In the genomic region with DNA sequence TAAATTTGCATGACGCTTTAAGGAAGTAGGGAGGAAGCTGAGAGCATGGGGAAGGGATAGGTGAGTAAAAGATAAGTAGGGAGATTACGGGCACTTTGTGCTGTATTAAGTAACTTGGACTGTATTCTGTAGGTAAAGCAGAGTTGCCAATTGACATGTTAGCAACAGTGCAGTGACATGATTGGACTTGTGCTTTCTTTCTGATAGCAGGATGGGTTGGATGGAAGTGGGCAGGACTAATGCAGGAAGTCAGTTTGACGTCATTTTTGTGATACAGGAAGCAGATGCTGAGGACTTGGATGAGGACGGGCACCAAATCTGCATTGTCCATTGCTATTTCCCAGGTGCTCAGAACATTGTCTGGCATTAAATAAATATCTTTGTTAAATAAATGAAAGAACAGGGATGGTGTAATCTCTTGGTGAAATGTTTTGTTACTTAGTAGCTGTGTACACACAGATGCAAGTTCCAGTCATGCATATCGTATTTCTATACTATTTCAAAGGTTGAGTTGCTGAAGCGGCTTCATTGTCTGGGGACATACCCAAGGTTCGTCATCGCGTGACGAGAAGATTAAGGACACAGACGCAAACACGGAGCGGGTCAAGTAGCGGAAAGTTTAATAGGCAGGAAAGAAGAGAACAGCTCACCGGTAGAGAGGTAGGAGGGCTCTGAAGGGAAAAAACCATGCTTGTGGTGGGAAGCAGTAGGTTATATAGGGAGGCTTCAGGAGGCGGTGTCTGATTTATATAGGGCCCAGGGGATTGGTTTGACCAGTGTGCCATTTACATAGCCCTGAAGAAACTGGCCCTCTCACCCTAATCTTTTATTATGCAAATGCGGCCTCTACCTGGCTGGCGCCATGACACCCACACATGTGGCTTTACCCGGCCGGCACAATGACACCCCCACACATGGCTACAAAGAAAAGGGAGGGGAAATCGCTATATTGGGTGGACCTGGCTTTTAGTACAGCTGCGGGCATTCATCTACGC, we compare ENCODE assay signal across 13 cellular contexts.
DNase-seq lines count a peak whose midpoint lies in the region; ATAC-seq and TF ChIP-seq lines count a peak whose summit lies in the region.
"Had no signal": no experiment of that assay in that cellular context is flagged by ENCODE, and none has a peak within 500 bp of the region (broad histone marks: within the 10 kb centered on the region; RNA-seq: fewer than 3 reads in every experiment).

No MANE protein-coding gene starts in this region.

- H3K9me3 ChIP-seq in OCI-LY3 (ENCODE audit: insufficient read depth, low read length) (no peaks in the 10 kb centered on the region), iPS-15b (ENCODE audit: control insufficient read depth, insufficient read depth, low read length) (no peaks in the 10 kb centered on the region)

- H3K9ac ChIP-seq in OCI-LY3 (ENCODE audit: low read length) = peak overlapping the region; percentile 90
- H3K9ac ChIP-seq in iPS-15b (ENCODE audit: low read depth, low read length) = no peak overlapping the region

- H3K27me3 ChIP-seq in OCI-LY3 (ENCODE audit: low read depth, low read length) = no peaks in the 10 kb centered on the region
- no peaks in the 10 kb centered on the region for H3K27me3 ChIP-seq in iPS-15b (ENCODE audit: control insufficient read depth, insufficient read depth, low read length)

- peak overlapping the region; percentile 81 for H3K27ac ChIP-seq in OCI-LY3 (ENCODE audit: low read length)

- DNase-seq in DMS153 (lab: John Stamatoyannopoulos, UW) (peak; percentile 93), KBM-7 (peak; percentile 15), SKM-1 (lab: John Stamatoyannopoulos, UW; ENCODE audit: unreplicated experiment) (no peak), DMS79 treated with DMSO at 0.1 percent for 48 hours (lab: John Stamatoyannopoulos, UW) (no peak)
- no peak for DNase-seq in activated effector memory CD4-positive, alpha-beta T cell treated with anti-CD3 and anti-CD28 coated beads, Interleukin-2, amount 50 U/mL, for 16 hours
- DNase-seq: activated naive CD8-positive, alpha-beta T cell treated with anti-CD3 and anti-CD28 coated beads, Interleukin-2, amount 10 ng/mL, durations not matched to agents 7 days and 5 days; cerebellar nuclear complex; GF-D8; NCI-H524; posterior cingulate gyrus had no signal

- H4K20me1 ChIP-seq in OCI-LY3 (ENCODE audit: insufficient read depth, low read length) = no peaks in the 10 kb centered on the region

- no peak for ATAC-seq in HG02678 (IDR thresholded peaks at IDR 0.05; ENCODE audit: unreplicated experiment)

- H3K4me3 ChIP-seq in OCI-LY3 (ENCODE audit: low read length) = peak overlapping the region; percentile 90
- H3K4me3 ChIP-seq in iPS-15b (ENCODE audit: low read depth, low read length) = peak overlapping the region; percentile 24

- H2AFZ ChIP-seq in OCI-LY3 (ENCODE audit: low read depth, low read length) = peak overlapping the region; percentile 91

- H3K4me1 ChIP-seq in OCI-LY3 (ENCODE audit: low read length) = peaks cover 16% of the 10 kb centered on the region
- H3K4me1 ChIP-seq in iPS-15b (ENCODE audit: control insufficient read depth, insufficient read depth, low read length) = peaks cover 10% of the 10 kb centered on the region

- in situ Hi-C loops in KBM-7 (cut with MboI; ENCODE audit: low pct_unique_long_range_greater_than_20kb, low sequenced_read_pairs) = no loop called here

- H3K36me3 ChIP-seq in OCI-LY3 (replicated peaks; ENCODE audit: low read depth, low read length) (peaks cover 13% of the 10 kb centered on the region), iPS-15b (ENCODE audit: control insufficient read depth, insufficient read depth, low read length) (no peaks in the 10 kb centered on the region)

- H3K79me2 ChIP-seq in OCI-LY3 (ENCODE audit: low read length) = no peaks in the 10 kb centered on the region

- peak overlapping the region; percentile 86 for H3K4me2 ChIP-seq in OCI-LY3 (ENCODE audit: low read length)

- no peak for TF ChIP-seq CTCF in OCI-LY3 (IDR thresholded peaks at IDR 0.05; ENCODE audit: low read depth, low read length)

Comparison
In these comparisons a context has a peak if more than half of its experiments do, and no peak if none do; other contexts are left out.
1. DNase-seq: peak in DMS153 (single experiment) and KBM-7 (single experiment); none in SKM-1 (single experiment), DMS79 treated with DMSO at 0.1 percent for 48 hours (single experiment) and activated effector memory CD4-positive, alpha-beta T cell treated with anti-CD3 and anti-CD28 coated beads, Interleukin-2, amount 50 U/mL, for 16 hours (single experiment).